9 cellular contexts compared by ENCODE assay signal in genomic region chr7:114426824-114427223, GRCh38. TPM values are rescaled to one million over a fixed set of nuclear protein-coding genes. Genes with fewer than 3 reads are reported as not detected.
DNase-seq lines count a peak whose midpoint lies in the region; TF ChIP-seq lines count a peak whose summit lies in the region.
"Had no signal": no experiment of that assay in that cellular context is flagged by ENCODE, and none has a peak within 500 bp of the region (broad histone marks: within the 10 kb centered on the region; RNA-seq: fewer than 3 reads in every experiment).

No MANE protein-coding gene starts in this region.

- H3K4me3 ChIP-seq in AG04450 (ENCODE audit: low read depth, low read length): no peak overlapping the region
- H3K4me3 ChIP-seq in HFF-Myc (replicated peaks; ENCODE audit: low read depth, low read length): no peak overlapping the region
- no peak overlapping the region for H3K4me3 ChIP-seq in fibroblast of villous mesenchyme (ENCODE audit: low read depth, low read length)
- H3K4me3 ChIP-seq in BE2C (ENCODE audit: low read depth, low read length): no peak overlapping the region
- H3K4me3 ChIP-seq: vagina had no signal

- H3K27ac ChIP-seq in AG04450 (ENCODE audit: low read depth, low read length) (no peak overlapping the region), RWPE1 (no peak overlapping the region)
- H3K27ac ChIP-seq: vagina had no signal

- no peak for DNase-seq in AG04450 (ENCODE audit: low read depth, low spot score)
- no peak for DNase-seq in HFF-Myc (ENCODE audit: extremely low read depth, low read depth)
- no peak for DNase-seq in RWPE1 (ENCODE audit: low spot score)
- DNase-seq in fibroblast of villous mesenchyme (ENCODE audit: low read depth): peak; percentile 32
- DNase-seq in BE2C: no peak
- DNase-seq in midbrain (lab: John Stamatoyannopoulos, UW): no peak
- no peak for DNase-seq in nucleus accumbens (lab: John Stamatoyannopoulos, UW)
- no peak for DNase-seq in HPDE6-E6E7 (ENCODE audit: extremely low spot score)

- no peaks in the 10 kb centered on the region for H3K27me3 ChIP-seq in AG04450 (ENCODE audit: control insufficient read depth, insufficient read depth, low read length)
- H3K27me3 ChIP-seq in BE2C: no peaks in the 10 kb centered on the region
- H3K27me3 ChIP-seq: vagina had no signal

- POLR2A ChIA-PET in AG04450 (lab: Yijun Ruan, JAX) (no interaction called here), RWPE1 (lab: Yijun Ruan, JAX; ENCODE audit: low non-redundant PET) (no interaction called here)

- H3K9me3 ChIP-seq in AG04450 (ENCODE audit: control insufficient read depth, insufficient read depth, low read length) (no peaks in the 10 kb centered on the region), BE2C (no peaks in the 10 kb centered on the region)
- H3K9me3 ChIP-seq: vagina had no signal

- CTCF ChIA-PET in AG04450 (lab: Charles Lee): interaction anchor here (0.8 to 4.4 kb wide), 20 partner anchors 9 to 1425 kb away, joined by 3 to 42 read pairs (median 4); partner anchors contain the start of gene FOXP2
- CTCF ChIA-PET in RWPE1 (lab: Yijun Ruan, JAX): interaction anchor here (0.5 to 1.5 kb wide), 6 partner anchors 14 to 1558 kb away, joined by 3 to 11 read pairs (median 4); no protein-coding TSS in a partner anchor

- TF ChIP-seq CTCF in AG04450 (IDR thresholded peaks at IDR 0.05; ENCODE audit: low read depth, low read length): peak; percentile 55
- TF ChIP-seq CTCF in HFF-Myc (IDR thresholded peaks at IDR 0.05; ENCODE audit: low read depth, low read length, missing control alignments): peak; percentile 20
- peak; percentile 18; the same call in 1 of the 2 replicates for TF ChIP-seq CTCF in RWPE1 (conservative IDR thresholded peaks at IDR 0.05; ENCODE audit: low read depth)
- peak; percentile 44 for TF ChIP-seq CTCF in fibroblast of villous mesenchyme (IDR thresholded peaks at IDR 0.05; ENCODE audit: insufficient read depth, low read depth, low read length)
- TF ChIP-seq CTCF in BE2C (IDR thresholded peaks at IDR 0.05; ENCODE audit: low read depth, low read length): no peak

- no peaks in the 10 kb centered on the region for H3K4me1 ChIP-seq in BE2C

- no peaks in the 10 kb centered on the region for H3K36me3 ChIP-seq in BE2C
- H3K36me3 ChIP-seq: vagina had no signal

RNA-seq across cellular contexts. Expression of gene FOXP2, which starts 12.2 kb away (rescaled TPM):
- polyA plus RNA-seq in AG04450 (2011; rRNA removed): 2.8 TPM in 2 replicates
- polyA minus RNA-seq in AG04450 (2011; rRNA and poly(A)+ RNA removed): 4.0 and 5.3 TPM in 2 replicates
- 0.32 and 0.86 TPM in 2 replicates for total RNA-seq in fibroblast of villous mesenchyme
- polyA plus RNA-seq in BE2C (2012; ENCODE audit: insufficient read depth, insufficient read length, low read depth): 14.7 TPM
